In the genomic region with DNA sequence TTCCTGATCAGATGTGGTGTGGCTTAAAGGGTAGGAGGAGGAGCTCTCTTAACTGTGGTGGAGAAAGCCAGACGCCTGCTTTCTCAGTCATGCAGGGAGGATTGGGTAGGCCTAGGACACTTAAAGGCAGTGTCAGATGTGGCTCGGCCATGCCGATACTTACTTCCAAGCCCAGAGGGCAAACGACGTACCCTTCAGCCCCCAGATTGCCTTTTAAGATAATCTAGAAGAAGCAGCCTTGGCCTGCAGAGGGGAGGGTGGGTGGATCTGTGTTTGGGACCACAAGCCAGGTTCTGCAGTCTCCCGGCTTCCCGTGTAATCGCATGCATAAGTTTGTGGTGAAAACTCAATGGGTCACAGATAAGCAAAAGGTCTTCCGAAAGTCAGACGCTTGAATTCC, we compare ENCODE assay signal across 20 cellular contexts.
DNase-seq lines count a peak whose midpoint lies in the region; FAIRE-seq and TF ChIP-seq lines count a peak whose summit lies in the region.
"Had no signal": no experiment of that assay in that cellular context is flagged by ENCODE, and none has a peak within 500 bp of the region (broad histone marks: within the 10 kb centered on the region; RNA-seq: fewer than 3 reads in every experiment).

No MANE protein-coding gene starts in this region.

- no peak overlapping the region for H4K8ac ChIP-seq in mesenchymal stem cell (ENCODE audit: low read length)

- no peaks in the 10 kb centered on the region for H4K20me1 ChIP-seq in astrocyte (ENCODE audit: insufficient read depth, low read length)

- no peak for TF ChIP-seq POLR2A in sigmoid colon (IDR thresholded peaks at IDR 0.05)

- H3K4me3 Mint-ChIP-seq in astrocyte (ENCODE audit: unreplicated experiment): no peak overlapping the region
- H3K4me3 Mint-ChIP-seq: CD14-positive monocyte; CD8-positive, alpha-beta T cell; HFFc6 had no signal

- no peak overlapping the region for H3K23ac ChIP-seq in mesenchymal stem cell (ENCODE audit: low read length in 2 of 2)

- no peak overlapping the region for H3K4ac ChIP-seq in mesenchymal stem cell (ENCODE audit: low read depth in 1 of 2, low read length in 2 of 2)

- TF ChIP-seq CTCF in astrocyte (IDR thresholded peaks at IDR 0.05; ENCODE audit: insufficient read depth, low read depth, low read length) (no peak), sigmoid colon (IDR thresholded peaks at IDR 0.05) (no peak), foreskin fibroblast (IDR thresholded peaks at IDR 0.05; ENCODE audit: low read depth, low read length) (no peak)

- H3K27me3 Mint-ChIP-seq in astrocyte (ENCODE audit: low read depth, unreplicated experiment): no peaks in the 10 kb centered on the region

- no peak for TF ChIP-seq EP300 in sigmoid colon (IDR thresholded peaks at IDR 0.05)

- no peaks in the 10 kb centered on the region for H3K79me2 ChIP-seq in astrocyte (ENCODE audit: insufficient read depth, low read length)

- H3K14ac ChIP-seq in mesenchymal stem cell (ENCODE audit: low read length in 2 of 2): no peak overlapping the region

- no peak overlapping the region for H4K91ac ChIP-seq in mesenchymal stem cell (ENCODE audit: low read length)

- DNase-seq in DMS79 (lab: John Stamatoyannopoulos, UW) (peak; percentile 13), astrocyte (ENCODE audit: low read depth) (no peak), mesenchymal stem cell (no peak), sigmoid colon (peak; percentile 25), foreskin fibroblast (no peak), GOT3 (lab: John Stamatoyannopoulos, UW) (no peak), midbrain (lab: John Stamatoyannopoulos, UW) (no peak)
- DNase-seq: CD8-positive, alpha-beta T cell; COR-L47; DMS153; HCEC 1CT; HFFc6 had no signal

- peak overlapping the region; percentile 93 for H3K27ac Mint-ChIP-seq in astrocyte (ENCODE audit: unreplicated experiment)
- H3K27ac Mint-ChIP-seq: CD14-positive monocyte; CD8-positive, alpha-beta T cell; HFFc6 had no signal

- H3K9me3 ChIP-seq in astrocyte (ENCODE audit: insufficient read depth, low read depth, low read length) (no peaks in the 10 kb centered on the region), mesenchymal stem cell (ENCODE audit: control insufficient read depth, low read length) (no peaks in the 10 kb centered on the region), sigmoid colon (no peaks in the 10 kb centered on the region)

- H3K9me3 Mint-ChIP-seq in astrocyte (ENCODE audit: unreplicated experiment): no peaks in the 10 kb centered on the region
- H3K9me3 Mint-ChIP-seq: CD8-positive, alpha-beta T cell had no signal

- H3K36me3 ChIP-seq in astrocyte (ENCODE audit: insufficient read depth, low read length) (no peaks in the 10 kb centered on the region), mesenchymal stem cell (ENCODE audit: control insufficient read depth in 1 of 2, insufficient read depth in 2 of 2, low read depth in 1 of 2, low read length in 2 of 2) (peaks cover 0 to 6% of the 10 kb centered on the region in 2 experiments), sigmoid colon (no peaks in the 10 kb centered on the region)

- H3K18ac ChIP-seq in mesenchymal stem cell (ENCODE audit: low read depth in 1 of 2, low read length in 2 of 2): no peak overlapping the region

- H2BK12ac ChIP-seq in mesenchymal stem cell (ENCODE audit: low read length in 2 of 2): no peak overlapping the region

- H3K79me1 ChIP-seq in mesenchymal stem cell (replicated peaks; ENCODE audit: low read length, poor library complexity, severe bottlenecking): no peaks in the 10 kb centered on the region

- H3K9ac ChIP-seq in astrocyte (ENCODE audit: low read length): no peak overlapping the region
- H3K9ac ChIP-seq in mesenchymal stem cell (ENCODE audit: low read length): no peak overlapping the region
- H3K9ac ChIP-seq: GM23248 had no signal

- H3K4me1 Mint-ChIP-seq in astrocyte (ENCODE audit: low read depth, unreplicated experiment): peaks cover 53% of the 10 kb centered on the region

- H2AFZ ChIP-seq in astrocyte (ENCODE audit: low read depth, low read length) (no peak overlapping the region), mesenchymal stem cell (ENCODE audit: low read depth, low read length) (no peak overlapping the region)
- H2AFZ ChIP-seq: GM23248 had no signal

- FAIRE-seq in astrocyte (lab: Jason Lieb, UNC): no peak
- FAIRE-seq: D721Med, GM12878, GM18507, K562 had no signal

- H3K27ac ChIP-seq in astrocyte (ENCODE audit: low read depth, low read length) (no peak overlapping the region), mesenchymal stem cell (ENCODE audit: low read length, poor library complexity, severe bottlenecking) (no peak overlapping the region), sigmoid colon (no peak overlapping the region)
- H3K27ac ChIP-seq: 22Rv1, GM23248, HL-60 had no signal

- intact Hi-C loops in sigmoid colon (cut with DNase I): no loop called here

- peaks cover 9% of the 10 kb centered on the region for H3K36me3 Mint-ChIP-seq in astrocyte (ENCODE audit: low read depth, unreplicated experiment)
- H3K36me3 Mint-ChIP-seq: CD14-positive monocyte; CD8-positive, alpha-beta T cell had no signal

- no peaks in the 10 kb centered on the region for H3K27me3 ChIP-seq in astrocyte (ENCODE audit: insufficient read depth, low read length)
- peaks cover 0 to 5% of the 10 kb centered on the region in 2 experiments for H3K27me3 ChIP-seq in mesenchymal stem cell (ENCODE audit: control insufficient read depth in 1 of 2, insufficient read depth in 1 of 2, low read length in 2 of 2)
- no peaks in the 10 kb centered on the region for H3K27me3 ChIP-seq in sigmoid colon

- H2BK5ac ChIP-seq in mesenchymal stem cell (ENCODE audit: low read depth, low read length, poor library complexity, severe bottlenecking): no peak overlapping the region

- H2BK120ac ChIP-seq in mesenchymal stem cell (ENCODE audit: low read depth, low read length): no peak overlapping the region

- WGBS in mesenchymal stem cell: 81% methylated on average over 10 of the region's 10 CpGs
- WGBS in sigmoid colon, 2 donors: 94% methylated on average over 10 of the region's 10 CpGs

- H2AK5ac ChIP-seq in mesenchymal stem cell (ENCODE audit: low read length, severe bottlenecking): peak overlapping the region; percentile 85

- H3K4me2 ChIP-seq in astrocyte (ENCODE audit: low read length) (peak overlapping the region; percentile 27), mesenchymal stem cell (ENCODE audit: low read length, poor library complexity, severe bottlenecking) (no peak overlapping the region)

- no peak overlapping the region for H2BK15ac ChIP-seq in mesenchymal stem cell (ENCODE audit: low read depth, poor library complexity, severe bottlenecking)

- H3K4me1 ChIP-seq in astrocyte (ENCODE audit: insufficient read depth, low read length) (peaks cover 29% of the 10 kb centered on the region), mesenchymal stem cell (ENCODE audit: control insufficient read depth, insufficient read depth, low read depth, low read length) (peaks cover 32% of the 10 kb centered on the region), sigmoid colon (peaks cover 0 to 15% (median 0%) of the 10 kb centered on the region in 4 donors)

- no peak overlapping the region for H3K4me3 ChIP-seq in astrocyte (ENCODE audit: insufficient read depth, low read depth, low read length)
- H3K4me3 ChIP-seq in mesenchymal stem cell (ENCODE audit: insufficient read depth in 1 of 2, low read depth in 1 of 2, low read length in 2 of 2): no peak overlapping the region
- no peak overlapping the region for H3K4me3 ChIP-seq in sigmoid colon
- H3K4me3 ChIP-seq in foreskin fibroblast (ENCODE audit: low read depth in 1 of 2, low read length in 2 of 2): no peak overlapping the region
- H3K4me3 ChIP-seq: GM12878, GM23248, K562 had no signal

Comparison
In these comparisons a context has a peak if more than half of its experiments do, and no peak if none do; other contexts are left out.
1. DNase-seq: peak in DMS79 (single experiment) and sigmoid colon (single experiment); none in astrocyte (single experiment), mesenchymal stem cell (single experiment), foreskin fibroblast (0 of 2), GOT3 (single experiment) and midbrain (single experiment).